ENCODE assay signal across 8 cellular contexts in the genomic region with DNA sequence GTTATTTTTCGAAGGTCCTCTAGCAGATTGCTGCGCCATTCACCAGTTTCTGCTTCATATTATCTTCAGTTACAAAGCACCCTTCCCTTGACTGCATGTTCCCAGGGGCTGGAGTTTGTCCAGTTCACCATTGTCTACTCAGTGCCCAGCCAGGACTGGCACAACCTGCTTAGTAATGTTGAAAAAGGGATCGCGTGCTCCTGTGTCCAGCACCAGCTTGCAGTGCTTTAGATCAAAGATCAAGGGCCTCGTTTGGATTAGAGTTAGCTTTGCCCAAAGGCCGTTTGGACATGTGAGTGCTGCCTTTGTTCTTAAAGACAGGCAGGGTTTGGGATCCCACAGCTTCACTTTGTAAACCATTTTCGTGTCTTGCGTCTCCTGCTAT. TPM values are rescaled to one million over a fixed set of nuclear protein-coding genes. Genes with fewer than 3 reads are reported as not detected.
DNase-seq lines count a peak whose midpoint lies in the region; ATAC-seq lines count a peak whose summit lies in the region.

No MANE protein-coding gene starts in this region.

- H3K27me3 Mint-ChIP-seq in T-helper 2 cell treated with Interferon-gamma antibody and Interleukin-4, amounts not matched to agents 5 μg/mL and 100 μg/mL, for 36 hours (ENCODE audit: low read depth): no peaks in the 10 kb centered on the region
- H3K27me3 Mint-ChIP-seq in T-helper 17 cell: no peaks in the 10 kb centered on the region
- H3K27me3 Mint-ChIP-seq in stimulated activated naive CD8-positive, alpha-beta T cell treated with anti-CD3 and anti-CD28 coated beads, Interleukin-15, amount 100 ng/mL, for 72 hours: no peaks in the 10 kb centered on the region

- H3K4me3 ChIP-seq in iPS-18c (ENCODE audit: insufficient read depth, low read depth, low read length): 0 out of 2 replicates have a peak overlapping the region, but pooled peaks have one; percentile 73

- H3K9me3 ChIP-seq in T-helper 17 cell (ENCODE audit: control insufficient read depth, low read length, poor library complexity, severe bottlenecking): no peaks in the 10 kb centered on the region
- no peaks in the 10 kb centered on the region for H3K9me3 ChIP-seq in iPS-18c (ENCODE audit: control insufficient read depth, insufficient read depth, low read length)

- H3K9me3 Mint-ChIP-seq in T-helper 2 cell treated with Interferon-gamma antibody and Interleukin-4, amounts not matched to agents 5 μg/mL and 100 μg/mL, for 36 hours: no peaks in the 10 kb centered on the region
- no peaks in the 10 kb centered on the region for H3K9me3 Mint-ChIP-seq in stimulated activated naive CD8-positive, alpha-beta T cell treated with anti-CD3 and anti-CD28 coated beads, Interleukin-15, amount 100 ng/mL, for 72 hours

- peaks cover 24% of the 10 kb centered on the region for H3K36me3 Mint-ChIP-seq in T-helper 2 cell treated with Interferon-gamma antibody and Interleukin-4, amounts not matched to agents 5 μg/mL and 100 μg/mL, for 36 hours (ENCODE audit: low read depth)
- H3K36me3 Mint-ChIP-seq in T-helper 17 cell (ENCODE audit: low read depth): no peaks in the 10 kb centered on the region

- ATAC-seq in T-helper 17 cell: no peak
- no peak for ATAC-seq in stimulated activated naive CD8-positive, alpha-beta T cell treated with anti-CD3 and anti-CD28 coated beads, Interleukin-15, amount 100 ng/mL, for 72 hours

- peak overlapping the region; percentile 51 for H3K27ac Mint-ChIP-seq in T-helper 2 cell treated with Interferon-gamma antibody and Interleukin-4, amounts not matched to agents 5 μg/mL and 100 μg/mL, for 36 hours
- H3K27ac Mint-ChIP-seq in T-helper 17 cell: peak overlapping the region; percentile 86
- H3K27ac Mint-ChIP-seq in stimulated activated naive CD8-positive, alpha-beta T cell treated with anti-CD3 and anti-CD28 coated beads, Interleukin-15, amount 100 ng/mL, for 72 hours: peak overlapping the region; percentile 44 to 82

- H3K4me1 Mint-ChIP-seq in T-helper 2 cell treated with Interferon-gamma antibody and Interleukin-4, amounts not matched to agents 5 μg/mL and 100 μg/mL, for 36 hours (ENCODE audit: low read depth): peaks cover 48% of the 10 kb centered on the region
- peaks cover 38% of the 10 kb centered on the region for H3K4me1 Mint-ChIP-seq in T-helper 17 cell
- peaks cover 71% of the 10 kb centered on the region for H3K4me1 Mint-ChIP-seq in stimulated activated naive CD8-positive, alpha-beta T cell treated with anti-CD3 and anti-CD28 coated beads, Interleukin-15, amount 100 ng/mL, for 72 hours

- DNase-seq in T-helper 2 cell treated with Interferon-gamma antibody and Interleukin-4, amounts not matched to agents 5 μg/mL and 100 μg/mL, for 36 hours (ENCODE audit: low spot score): no peak
- DNase-seq in T-helper 2 cell: no peak
- DNase-seq in T-helper 17 cell: no peak
- no peak for DNase-seq in stimulated activated naive CD8-positive, alpha-beta T cell treated with anti-CD3 and anti-CD28 coated beads, Interleukin-15, amount 100 ng/mL, for 72 hours
- no peak for DNase-seq in activated CD4-positive, CD25-positive, alpha-beta regulatory T cell treated with anti-CD3 and anti-CD28 coated beads, Interleukin-2, amount 50 U/mL, for 72 hours
- no peak for DNase-seq in NCI-H524 (lab: John Stamatoyannopoulos, UW)
- no peak for DNase-seq in NCI-H2081 (lab: John Stamatoyannopoulos, UW)

- H3K4me3 Mint-ChIP-seq in T-helper 2 cell treated with Interferon-gamma antibody and Interleukin-4, amounts not matched to agents 5 μg/mL and 100 μg/mL, for 36 hours: peak overlapping the region; percentile 79
- peak overlapping the region; percentile 90 for H3K4me3 Mint-ChIP-seq in T-helper 17 cell
- peak overlapping the region; percentile 85 to 92 for H3K4me3 Mint-ChIP-seq in stimulated activated naive CD8-positive, alpha-beta T cell treated with anti-CD3 and anti-CD28 coated beads, Interleukin-15, amount 100 ng/mL, for 72 hours

RNA-seq across cellular contexts. Expression of gene ATP6V0E2, which starts 0.9 kb away (rescaled TPM):
- 10 to 100 TPM; 29.4 to 38.5 TPM for total RNA-seq in T-helper 17 cell

RNA-seq across cellular contexts. Expression of gene ZNF862, which starts 36.5 kb away (rescaled TPM):
- 10 to 100 TPM; 27.5 to 31.0 TPM for total RNA-seq in T-helper 17 cell
